1 cellular context compared by ENCODE assay signal in the genomic region with DNA sequence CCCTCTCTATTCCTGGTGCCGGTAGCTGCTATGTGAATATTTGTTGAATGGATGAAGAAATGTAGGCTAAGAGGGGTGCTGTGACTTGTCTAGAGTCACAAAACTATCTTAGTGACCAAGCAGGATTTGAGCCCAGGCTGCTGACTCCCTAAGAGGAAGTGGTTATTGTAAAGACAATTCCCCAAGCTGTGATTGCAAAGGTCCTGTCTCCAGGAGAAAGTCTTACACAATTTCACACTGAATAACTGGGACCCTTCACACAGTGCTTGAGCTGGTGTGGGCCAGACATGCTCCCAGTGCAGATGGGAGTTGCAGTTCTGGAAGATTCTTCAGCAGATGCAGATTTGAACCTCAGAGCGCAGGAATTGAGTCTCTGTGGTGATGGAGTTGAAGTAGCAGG.
TF ChIP-seq lines count a peak whose summit lies in the region.

No MANE protein-coding gene starts in this region.

TF ChIP-seq in SK-N-SH, 30 proteins besides CTCF, POLR2A, EP300 and RAD21 (continued from another document):
- TF ChIP-seq REST (IDR thresholded peaks at IDR 0.05; ENCODE audit: low read depth, low read length) (no peak), POLR2AphosphoS5 (IDR thresholded peaks at IDR 0.05; ENCODE audit: low read depth, low read length) (no peak), FOXJ3 (CRISPR knock-in tag; IDR thresholded peaks at IDR 0.05) (no peak), GABPA (IDR thresholded peaks at IDR 0.05; ENCODE audit: low read depth) (no peak), MAX (IDR thresholded peaks at IDR 0.05; ENCODE audit: low read depth) (no peak), FOXM1 (IDR thresholded peaks at IDR 0.05; ENCODE audit: low read depth) (no peak)
- TF ChIP-seq, protein P1, sequence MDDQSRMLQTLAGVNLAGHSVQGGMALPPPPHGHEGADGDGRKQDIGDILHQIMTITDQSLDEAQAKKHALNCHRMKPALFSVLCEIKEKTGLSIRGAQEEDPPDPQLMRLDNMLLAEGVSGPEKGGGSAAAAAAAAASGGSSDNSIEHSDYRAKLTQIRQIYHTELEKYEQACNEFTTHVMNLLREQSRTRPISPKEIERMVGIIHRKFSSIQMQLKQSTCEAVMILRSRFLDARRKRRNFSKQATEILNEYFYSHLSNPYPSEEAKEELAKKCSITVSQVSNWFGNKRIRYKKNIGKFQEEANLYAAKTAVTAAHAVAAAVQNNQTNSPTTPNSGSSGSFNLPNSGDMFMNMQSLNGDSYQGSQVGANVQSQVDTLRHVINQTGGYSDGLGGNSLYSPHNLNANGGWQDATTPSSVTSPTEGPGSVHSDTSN (IDR thresholded peaks at IDR 0.05) = no peak
